In genomic region chr1:85616736-85617135, GRCh38 we compare ENCODE assay signal across 33 cellular contexts. TPM values are rescaled to one million over a fixed set of nuclear protein-coding genes. Genes with fewer than 3 reads are reported as not detected.
"Had no signal": no experiment of that assay in that cellular context is flagged by ENCODE, and none has a peak within 500 bp of the region (broad histone marks: within the 10 kb centered on the region; RNA-seq: fewer than 3 reads in every experiment).

No MANE protein-coding gene starts in this region.

- H3K9ac ChIP-seq: KMS-11 had no signal

- DNase-seq: activated CD4-positive, alpha-beta memory T cell treated with anti-CD3 and anti-CD28 coated beads, Interleukin-2, amount 10 ng/mL, durations not matched to agents 7 days and 5 days; activated CD4-positive, alpha-beta T cell treated with anti-CD3 and anti-CD28 coated beads for 1 hour; activated CD4-positive, alpha-beta T cell treated with anti-CD3 and anti-CD28 coated beads for 48 hours; activated CD4-positive, CD25-positive, alpha-beta regulatory T cell; activated CD8-positive, alpha-beta memory T cell treated with anti-CD3 and anti-CD28 coated beads for 24 hours; activated CD8-positive, alpha-beta memory T cell treated with anti-CD3 and anti-CD28 coated beads, Interleukin-2, amount 10 ng/mL, durations not matched to agents 7 days and 5 days; activated CD8-positive, alpha-beta memory T cell treated with anti-CD3 and anti-CD28 coated beads, Interleukin-2, amount 50 U/mL, for 48 hours; activated effector memory CD4-positive, alpha-beta T cell treated with Interleukin-2 at 50 U/mL for 16 hours; activated naive CD4-positive, alpha-beta T cell treated with anti-CD3 and anti-CD28 coated beads, Interleukin-2, amount 10 ng/mL, durations not matched to agents 7 days and 5 days; activated naive CD8-positive, alpha-beta T cell treated with anti-CD3 and anti-CD28 coated beads, Interleukin-2, amount 50 U/mL, for 24 hours; activated T-cell treated with anti-CD3 and anti-CD28 coated beads, Interleukin-2, amount 50 U/mL, for 48 hours; MM.1S; NCI-H1092 treated with DMSO at 0.1 percent for 48 hours; NCI-H1417; NCI-H146; NCI-H187; NCI-H2029 treated with DMSO at 0.1 percent for 48 hours; NCI-H2107; NCI-H2171 treated with DMSO at 0.1 percent for 48 hours; NCI-H2227 treated with DMSO at 0.1 percent for 48 hours; NCI-H446 treated with DMSO at 0.1 percent for 48 hours; NCI-H524 treated with DMSO at 0.1 percent for 48 hours; PC-3; SW 1271; T-helper 1 cell; T-helper 2 cell; T-helper 9 cell; WERI-Rb-1 had no signal

- H3K27me3 ChIP-seq: cardiac muscle cell had no signal

- H3K27ac Mint-ChIP-seq: activated CD4-positive, alpha-beta memory T cell treated with anti-CD3 and anti-CD28 coated beads, Interleukin-2, amount 10 ng/mL, durations not matched to agents 7 days and 5 days; activated CD8-positive, alpha-beta memory T cell treated with anti-CD3 and anti-CD28 coated beads, Interleukin-2, amount 10 ng/mL, durations not matched to agents 7 days and 5 days; activated naive CD4-positive, alpha-beta T cell treated with anti-CD3 and anti-CD28 coated beads, Interleukin-2, amount 10 ng/mL, durations not matched to agents 7 days and 5 days; activated naive CD8-positive, alpha-beta T cell; activated naive CD8-positive, alpha-beta T cell treated with anti-CD3 and anti-CD28 coated beads, Interleukin-2, amount 50 U/mL, for 24 hours had no signal

- H3K27me3 Mint-ChIP-seq: activated CD4-positive, alpha-beta memory T cell treated with anti-CD3 and anti-CD28 coated beads, Interleukin-2, amount 10 ng/mL, durations not matched to agents 7 days and 5 days; activated CD8-positive, alpha-beta memory T cell treated with anti-CD3 and anti-CD28 coated beads, Interleukin-2, amount 10 ng/mL, durations not matched to agents 7 days and 5 days; activated naive CD4-positive, alpha-beta T cell treated with anti-CD3 and anti-CD28 coated beads, Interleukin-2, amount 10 ng/mL, durations not matched to agents 7 days and 5 days; activated naive CD8-positive, alpha-beta T cell treated with anti-CD3 and anti-CD28 coated beads, Interleukin-2, amount 50 U/mL, for 24 hours had no signal

- H3K4me3 ChIP-seq: cardiac muscle cell had no signal

- H3K4me2 ChIP-seq: KMS-11 had no signal

- H3K4me3 Mint-ChIP-seq: activated CD4-positive, alpha-beta memory T cell treated with anti-CD3 and anti-CD28 coated beads, Interleukin-2, amount 10 ng/mL, durations not matched to agents 7 days and 5 days; activated CD8-positive, alpha-beta memory T cell treated with anti-CD3 and anti-CD28 coated beads, Interleukin-2, amount 10 ng/mL, durations not matched to agents 7 days and 5 days; activated naive CD4-positive, alpha-beta T cell treated with anti-CD3 and anti-CD28 coated beads, Interleukin-2, amount 10 ng/mL, durations not matched to agents 7 days and 5 days; activated naive CD8-positive, alpha-beta T cell; activated naive CD8-positive, alpha-beta T cell treated with anti-CD3 and anti-CD28 coated beads, Interleukin-2, amount 50 U/mL, for 24 hours had no signal

- H3K4me1 Mint-ChIP-seq: activated CD4-positive, alpha-beta memory T cell treated with anti-CD3 and anti-CD28 coated beads, Interleukin-2, amount 10 ng/mL, durations not matched to agents 7 days and 5 days; activated CD8-positive, alpha-beta memory T cell treated with anti-CD3 and anti-CD28 coated beads, Interleukin-2, amount 10 ng/mL, durations not matched to agents 7 days and 5 days; activated naive CD4-positive, alpha-beta T cell treated with anti-CD3 and anti-CD28 coated beads, Interleukin-2, amount 10 ng/mL, durations not matched to agents 7 days and 5 days; activated naive CD8-positive, alpha-beta T cell treated with anti-CD3 and anti-CD28 coated beads, Interleukin-2, amount 50 U/mL, for 24 hours had no signal

- H3K27ac ChIP-seq: cardiac muscle cell, KMS-11, RWPE1, WERI-Rb-1 had no signal

- H3K36me3 ChIP-seq: cardiac muscle cell, WERI-Rb-1 had no signal

- ATAC-seq: activated CD8-positive, alpha-beta memory T cell treated with anti-CD3 and anti-CD28 coated beads, Interleukin-2, amount 10 ng/mL, durations not matched to agents 7 days and 5 days; activated naive CD8-positive, alpha-beta T cell treated with anti-CD3 and anti-CD28 coated beads, Interleukin-2, amount 50 U/mL, for 24 hours; PC-3; Right ventricle myocardium inferior had no signal

RNA-seq across cellular contexts. Expression of gene CCN1, which starts 36.2 kb away (rescaled TPM):
- total RNA-seq: activated CD4-positive, alpha-beta memory T cell treated with anti-CD3 and anti-CD28 coated beads, Interleukin-2, amount 10 ng/mL, durations not matched to agents 7 days and 5 days; activated CD8-positive, alpha-beta memory T cell treated with anti-CD3 and anti-CD28 coated beads, Interleukin-2, amount 10 ng/mL, durations not matched to agents 7 days and 5 days had no signal
